8 cellular contexts compared by ENCODE assay signal in genomic region chr17:59329558-59330313, GRCh38. TPM values are rescaled to one million over a fixed set of nuclear protein-coding genes. Genes with fewer than 3 reads are reported as not detected.
DNase-seq lines count a peak whose midpoint lies in the region; ATAC-seq, FAIRE-seq and TF ChIP-seq lines count a peak whose summit lies in the region.

No MANE protein-coding gene starts in this region.

- H2AFZ ChIP-seq in ACC112 (ENCODE audit: low read length, unreplicated experiment) (peak overlapping the region; percentile 66), astrocyte (ENCODE audit: low read depth, low read length) (no peak overlapping the region), parathyroid adenoma (peak overlapping the region; percentile 33)

- intact Hi-C loops in heart left ventricle (cut with DNase I), result loop anchor here (1.0 to 10.0 kb wide), 9 partner anchors 38 to 113 kb away; no protein-coding TSS in a partner anchor

- H3K4me3 ChIP-seq in ACC112 (ENCODE audit: low read depth, low read length) (peak overlapping the region; percentile 17; the same call in 1 of the 2 replicates), MG63 (no peak overlapping the region), astrocyte (ENCODE audit: insufficient read depth, low read depth, low read length) (no peak overlapping the region), heart left ventricle (peak overlapping the region in 5 of 12 donors; percentile 75 to 99 (median 98)), parathyroid adenoma (ENCODE audit: low read depth, low read length) (peak overlapping the region; percentile 43)

- FAIRE-seq in astrocyte (lab: Jason Lieb, UNC), result peak; percentile 52

- no peak overlapping the region for H3K4me3 Mint-ChIP-seq in astrocyte (ENCODE audit: unreplicated experiment)

- TF ChIP-seq CTCF in astrocyte (IDR thresholded peaks at IDR 0.05; ENCODE audit: insufficient read depth, low read depth, low read length) (peak; percentile 89), heart left ventricle (IDR thresholded peaks at IDR 0.05) (peak; percentile 77 to 97 (median 86)), parathyroid adenoma (IDR thresholded peaks at IDR 0.05) (peak; percentile 79)

- H3K36me3 Mint-ChIP-seq in astrocyte (ENCODE audit: low read depth, unreplicated experiment), result no peaks in the 10 kb centered on the region

- ATAC-seq in GM18502 (IDR thresholded peaks at IDR 0.05; ENCODE audit: poor library complexity, unreplicated experiment), result peak; percentile 43
- peak; percentile 52 to 68 (median 56) for ATAC-seq in heart left ventricle
- no peak for ATAC-seq in HG03378 (IDR thresholded peaks at IDR 0.05; ENCODE audit: unreplicated experiment)

- H3K27me3 ChIP-seq in ACC112 (ENCODE audit: insufficient read depth, low read length), result no peaks in the 10 kb centered on the region
- H3K27me3 ChIP-seq in MG63, result peaks cover 14% of the 10 kb centered on the region
- peaks cover 17% of the 10 kb centered on the region for H3K27me3 ChIP-seq in astrocyte (ENCODE audit: insufficient read depth, low read length)
- H3K27me3 ChIP-seq in heart left ventricle, result no peaks in the 10 kb centered on the region
- H3K27me3 ChIP-seq in parathyroid adenoma (ENCODE audit: control insufficient read depth, insufficient read depth, low read length), result no peaks in the 10 kb centered on the region

- 2 to 7% (median 4%) methylated on average over 8 of the region's 8 CpGs for WGBS in heart left ventricle, 4 donors

- no peaks in the 10 kb centered on the region for H3K9me3 Mint-ChIP-seq in astrocyte (ENCODE audit: unreplicated experiment)

- peaks cover 45% of the 10 kb centered on the region for H3K4me1 ChIP-seq in ACC112 (ENCODE audit: control insufficient read depth, insufficient read depth, low read length, unreplicated experiment)
- H3K4me1 ChIP-seq in astrocyte (ENCODE audit: insufficient read depth, low read length), result peaks cover 19% of the 10 kb centered on the region
- peaks cover 3 to 63% (median 54%) of the 10 kb centered on the region in 12 donors for H3K4me1 ChIP-seq in heart left ventricle
- H3K4me1 ChIP-seq in parathyroid adenoma, result peaks cover 40% of the 10 kb centered on the region

- peaks cover 24% of the 10 kb centered on the region for H4K20me1 ChIP-seq in astrocyte (ENCODE audit: insufficient read depth, low read length)

- H3K36me3 ChIP-seq in ACC112 (ENCODE audit: insufficient read depth, low read length), result no peaks in the 10 kb centered on the region
- no peaks in the 10 kb centered on the region for H3K36me3 ChIP-seq in MG63
- no peaks in the 10 kb centered on the region for H3K36me3 ChIP-seq in astrocyte (ENCODE audit: insufficient read depth, low read length)
- no peaks in the 10 kb centered on the region for H3K36me3 ChIP-seq in heart left ventricle
- no peaks in the 10 kb centered on the region for H3K36me3 ChIP-seq in parathyroid adenoma (ENCODE audit: control insufficient read depth, insufficient read depth, low read length)

- no peaks in the 10 kb centered on the region for H3K27me3 Mint-ChIP-seq in astrocyte (ENCODE audit: low read depth, unreplicated experiment)

- TF ChIP-seq POLR2A in heart left ventricle (IDR thresholded peaks at IDR 0.05), result no peak

- no peaks in the 10 kb centered on the region for H3K9me3 ChIP-seq in MG63
- no peaks in the 10 kb centered on the region for H3K9me3 ChIP-seq in astrocyte (ENCODE audit: insufficient read depth, low read depth, low read length)
- no peaks in the 10 kb centered on the region for H3K9me3 ChIP-seq in heart left ventricle
- H3K9me3 ChIP-seq in parathyroid adenoma (ENCODE audit: control insufficient read depth, low read length), result no peaks in the 10 kb centered on the region

- H3K79me2 ChIP-seq in ACC112 (ENCODE audit: control insufficient read depth, insufficient read depth, low read length, unreplicated experiment) (peaks cover 22% of the 10 kb centered on the region), astrocyte (ENCODE audit: insufficient read depth, low read length) (peaks cover 3% of the 10 kb centered on the region), parathyroid adenoma (peaks cover 27% of the 10 kb centered on the region)

- H3K27ac ChIP-seq in ACC112 (ENCODE audit: low read depth, low read length) (peak overlapping the region; percentile 84), astrocyte (ENCODE audit: low read depth, low read length) (no peak overlapping the region), heart left ventricle (peak overlapping the region; percentile 86 to 100 (median 96)), parathyroid adenoma (peak overlapping the region; percentile 96)

- peaks cover 45% of the 10 kb centered on the region for H3K4me1 Mint-ChIP-seq in astrocyte (ENCODE audit: low read depth, unreplicated experiment)

- H3K9ac ChIP-seq in astrocyte (ENCODE audit: low read length), result peak overlapping the region; percentile 19
- no peak overlapping the region for H3K9ac ChIP-seq in parathyroid adenoma

- H3K27ac Mint-ChIP-seq in astrocyte (ENCODE audit: unreplicated experiment), result peak overlapping the region; percentile 43

- peak; percentile 56 for DNase-seq in MG63
- peak; percentile 69 for DNase-seq in SKM-1 (lab: John Stamatoyannopoulos, UW; ENCODE audit: unreplicated experiment)
- DNase-seq in astrocyte (ENCODE audit: low read depth), result peak; percentile 66
- peak in 4 of 5 donors; percentile 68 to 75 (median 70) for DNase-seq in heart left ventricle

- peak overlapping the region; percentile 40 for H3K4me2 ChIP-seq in astrocyte (ENCODE audit: low read length)
- peak overlapping the region; percentile 62 for H3K4me2 ChIP-seq in parathyroid adenoma (ENCODE audit: low read length)

RNA-seq across cellular contexts. Expression of gene YPEL2, which starts 1.7 kb away (rescaled TPM):
- 1.4 and 1.9 TPM in 2 replicates for total RNA-seq in MG63 (2014; rRNA removed; shearing (Covaris generic); ENCODE audit: low replicate concordance)
- 36.2 and 41.1 TPM in 2 replicates for total RNA-seq in astrocyte
- 10 to 100 TPM; 14.9 to 65.5 (median 40.8) TPM for total RNA-seq in heart left ventricle
- polyA plus RNA-seq in heart left ventricle, result 10 to 100 TPM; 11.6 to 15.4 TPM

Comparison
In these comparisons a context has a peak if more than half of its experiments do, and no peak if none do; other contexts are left out.
1. H3K4me3 ChIP-seq: peak in ACC112 (single experiment) and parathyroid adenoma (single experiment); none in MG63 (single experiment) and astrocyte (single experiment).
2. Peak in every context shown above with its lines, with median percentiles within 50 percentile points of each other: DNase-seq and CTCF ChIP-seq.